8 cellular contexts compared by ENCODE assay signal in the genomic region with DNA sequence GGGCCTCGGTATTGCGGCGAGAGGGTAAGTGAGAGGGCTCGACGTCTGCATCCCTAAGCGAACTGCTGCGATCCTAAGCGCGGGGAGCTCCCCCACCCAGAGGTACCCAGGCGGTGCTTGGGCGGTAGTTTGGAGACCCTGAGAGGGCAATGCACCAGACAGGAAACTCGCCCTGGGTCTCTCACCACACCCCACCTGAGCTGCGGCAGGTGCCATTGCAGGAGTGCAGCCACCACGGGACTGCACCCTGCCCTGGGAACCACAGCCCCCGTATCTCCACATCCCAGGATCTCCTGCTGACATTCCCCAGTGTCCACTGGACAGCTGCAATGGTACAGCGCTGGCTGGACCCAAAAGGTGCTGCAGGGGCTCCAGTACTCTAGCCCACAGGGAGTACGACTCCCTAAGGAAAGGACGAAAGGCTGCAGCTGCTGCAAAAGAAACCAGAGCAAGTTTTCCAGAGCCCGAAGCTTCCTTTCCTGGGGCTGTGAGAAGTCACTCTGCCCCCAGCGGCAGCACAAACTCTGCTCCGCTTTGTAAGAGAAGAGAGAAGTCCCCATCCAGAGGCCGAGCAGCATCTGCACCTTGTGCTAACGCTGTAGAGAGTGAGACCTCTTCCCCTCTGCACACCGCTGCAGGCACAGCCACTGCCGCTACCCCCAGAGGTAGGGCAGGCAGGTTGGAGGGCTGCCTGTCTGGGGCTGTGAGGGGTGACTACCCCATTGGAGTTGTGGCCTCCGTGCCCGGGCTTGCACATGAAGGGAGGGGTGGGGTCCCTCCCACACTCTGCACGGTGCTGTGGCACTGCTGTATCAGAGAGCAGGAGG. TPM values are rescaled to one million over a fixed set of nuclear protein-coding genes. Genes with fewer than 3 reads are reported as not detected.
DNase-seq lines count a peak whose midpoint lies in the region; ATAC-seq and TF ChIP-seq lines count a peak whose summit lies in the region.

No MANE protein-coding gene starts in this region.

- H3K27me3 Mint-ChIP-seq in CD14-positive monocyte (ENCODE audit: low read depth in 3 of 3): peaks cover 8 to 23% (median 13%) of the 10 kb centered on the region in 3 donors
- peaks cover 63% of the 10 kb centered on the region for H3K27me3 Mint-ChIP-seq in activated naive CD8-positive, alpha-beta T cell treated with anti-CD3 and anti-CD28 coated beads, Interleukin-2, amount 10 ng/mL, durations not matched to agents 7 days and 5 days

- H2AFZ ChIP-seq in OCI-LY3 (ENCODE audit: low read depth, low read length): peak overlapping the region; percentile 87
- H2AFZ ChIP-seq in osteoblast (ENCODE audit: low read length): peak overlapping the region; percentile 97

- H3K4me2 ChIP-seq in OCI-LY3 (ENCODE audit: low read length) (peak overlapping the region; percentile 72), osteoblast (ENCODE audit: insufficient read depth, low read length) (peak overlapping the region; percentile 98)

- H3K4me3 ChIP-seq in OCI-LY3 (ENCODE audit: low read length) (peak overlapping the region; percentile 74), heart right ventricle (peak overlapping the region in 9 of 10 donors; percentile 34 to 60 (median 54)), osteoblast (ENCODE audit: insufficient read depth, low read length) (peak overlapping the region; percentile 76)

- H3K27ac ChIP-seq in OCI-LY3 (ENCODE audit: low read length) (no peak overlapping the region), heart right ventricle (no peak overlapping the region), osteoblast (ENCODE audit: low read depth, low read length) (no peak overlapping the region)

- POLR2A ChIA-PET in activated naive CD8-positive, alpha-beta T cell treated with anti-CD3 and anti-CD28 coated beads, Interleukin-2, amount 10 ng/mL, durations not matched to agents 7 days and 5 days (lab: Charles Lee): interaction anchor here (0.6 to 3.1 kb wide), 3 partner anchors 31 to 184 kb away, joined by 3 to 10 read pairs (median 4); partner anchors contain the start of gene MON2

- peak overlapping the region; percentile 87 to 95 for H3K4me3 Mint-ChIP-seq in CD14-positive monocyte
- H3K4me3 Mint-ChIP-seq in activated naive CD8-positive, alpha-beta T cell treated with anti-CD3 and anti-CD28 coated beads, Interleukin-2, amount 10 ng/mL, durations not matched to agents 7 days and 5 days: peak overlapping the region; percentile 85

- 0 out of 2 replicates have a peak overlapping the region, but pooled peaks have one; percentile 15 for H3K9ac ChIP-seq in OCI-LY3 (ENCODE audit: low read length)

- DNase-seq in CD14-positive monocyte (ENCODE audit: low spot score) (peak; percentile 60), GM19238 (ENCODE audit: insufficient read length, low spot score) (peak; percentile 23), heart right ventricle (peak; percentile 16 to 29), osteoblast (ENCODE audit: insufficient read length, low spot score, missing footprints) (peak; percentile 90), SHP77 (lab: John Stamatoyannopoulos, UW) (no peak)
- peak; percentile 54 for DNase-seq in activated naive CD8-positive, alpha-beta T cell treated with anti-CD3 and anti-CD28 coated beads, Interleukin-2, amount 10 ng/mL, durations not matched to agents 7 days and 5 days

- TF ChIP-seq CTCF in CD14-positive monocyte (IDR thresholded peaks at IDR 0.05) (peak; percentile 56), OCI-LY3 (IDR thresholded peaks at IDR 0.05; ENCODE audit: low read depth, low read length) (peak; percentile 25; the same call in 1 of the 2 replicates), heart right ventricle (IDR thresholded peaks at IDR 0.05) (peak in 7 of 9 donors; percentile 19 to 64 (median 55)), osteoblast (IDR thresholded peaks at IDR 0.05; ENCODE audit: extremely low read depth, low read depth, low read length) (peak; percentile 63)

- H3K36me3 Mint-ChIP-seq in CD14-positive monocyte: no peaks in the 10 kb centered on the region
- no peaks in the 10 kb centered on the region for H3K36me3 Mint-ChIP-seq in activated naive CD8-positive, alpha-beta T cell treated with anti-CD3 and anti-CD28 coated beads, Interleukin-2, amount 10 ng/mL, durations not matched to agents 7 days and 5 days

- H3K27me3 ChIP-seq in OCI-LY3 (ENCODE audit: low read depth, low read length) (peaks cover 5% of the 10 kb centered on the region; the same call in 1 of the 2 replicates), heart right ventricle (peaks cover 0 to 42% (median 34%) of the 10 kb centered on the region in 7 donors), osteoblast (ENCODE audit: insufficient read depth, low read length) (peaks cover 14% of the 10 kb centered on the region)

- WGBS in heart right ventricle, 2 donors: 1 to 2% methylated on average over 28 of the region's 28 CpGs

- intact Hi-C loops in CD14-positive monocyte (cut with micrococcal nuclease) (loop anchor here in 1 of 2 donors (10.0 kb wide), 1 partner anchor 369 kb away; no protein-coding TSS in a partner anchor), heart right ventricle (cut with DNase I) (loop anchor here (5.0 to 10.0 kb wide), 7 partner anchors 139 to 632 kb away; no protein-coding TSS in a partner anchor)

- ATAC-seq in HG03432 (IDR thresholded peaks at IDR 0.05; ENCODE audit: unreplicated experiment): peak; percentile 90
- ATAC-seq in activated naive CD8-positive, alpha-beta T cell treated with anti-CD3 and anti-CD28 coated beads, Interleukin-2, amount 10 ng/mL, durations not matched to agents 7 days and 5 days (ENCODE audit: low read depth): peak; percentile 89
- peak; percentile 46 to 85 (median 81) for ATAC-seq in heart right ventricle

- H3K9me3 ChIP-seq in OCI-LY3 (ENCODE audit: insufficient read depth, low read length): no peaks in the 10 kb centered on the region
- peaks cover 0 to 3% (median 0%) of the 10 kb centered on the region in 11 donors for H3K9me3 ChIP-seq in heart right ventricle
- no peaks in the 10 kb centered on the region for H3K9me3 ChIP-seq in osteoblast (ENCODE audit: low read depth, low read length)

- peaks cover 0 to 4% (median 0%) of the 10 kb centered on the region in 7 donors for H3K9me3 Mint-ChIP-seq in CD14-positive monocyte
- no peaks in the 10 kb centered on the region for H3K9me3 Mint-ChIP-seq in activated naive CD8-positive, alpha-beta T cell treated with anti-CD3 and anti-CD28 coated beads, Interleukin-2, amount 10 ng/mL, durations not matched to agents 7 days and 5 days

- H3K79me2 ChIP-seq in OCI-LY3 (ENCODE audit: low read length): no peaks in the 10 kb centered on the region
- no peaks in the 10 kb centered on the region for H3K79me2 ChIP-seq in osteoblast (ENCODE audit: insufficient read depth, low read length)

- H3K4me1 Mint-ChIP-seq in CD14-positive monocyte: peaks cover 18% of the 10 kb centered on the region
- peaks cover 22% of the 10 kb centered on the region for H3K4me1 Mint-ChIP-seq in activated naive CD8-positive, alpha-beta T cell treated with anti-CD3 and anti-CD28 coated beads, Interleukin-2, amount 10 ng/mL, durations not matched to agents 7 days and 5 days

- H3K36me3 ChIP-seq in OCI-LY3 (replicated peaks; ENCODE audit: low read depth, low read length): no peaks in the 10 kb centered on the region
- no peaks in the 10 kb centered on the region for H3K36me3 ChIP-seq in heart right ventricle
- H3K36me3 ChIP-seq in osteoblast (ENCODE audit: insufficient read depth, low read length): no peaks in the 10 kb centered on the region

- H4K20me1 ChIP-seq in OCI-LY3 (ENCODE audit: insufficient read depth, low read length): no peaks in the 10 kb centered on the region
- no peaks in the 10 kb centered on the region for H4K20me1 ChIP-seq in osteoblast (ENCODE audit: insufficient read depth, low read length)

- peak overlapping the region in 2 of 7 donors; percentile 5 to 33 for H3K27ac Mint-ChIP-seq in CD14-positive monocyte
- H3K27ac Mint-ChIP-seq in activated naive CD8-positive, alpha-beta T cell treated with anti-CD3 and anti-CD28 coated beads, Interleukin-2, amount 10 ng/mL, durations not matched to agents 7 days and 5 days: peak overlapping the region; percentile 32

- H3K4me1 ChIP-seq in OCI-LY3 (ENCODE audit: low read length): 0 out of 2 replicates have a peak, but pooled peaks cover 3% of the 10 kb centered on the region
- H3K4me1 ChIP-seq in heart right ventricle: peaks cover 0 to 18% (median 13%) of the 10 kb centered on the region in 9 donors
- H3K4me1 ChIP-seq in osteoblast (ENCODE audit: insufficient read depth, low read length): peaks cover 8% of the 10 kb centered on the region

RNA-seq across cellular contexts. Expression of gene MON2, which starts 31.1 kb away (rescaled TPM):
- polyA plus RNA-seq in CD14-positive monocyte (1 to 10 TPM; 6.8 to 9.6 TPM), heart right ventricle (10 to 100 TPM in 1 of 2 donors, 1 to 10 TPM in 1; 5.0 to 14.8 TPM)
- 10 to 100 TPM; 50.3 to 57.8 TPM for total RNA-seq in activated naive CD8-positive, alpha-beta T cell treated with anti-CD3 and anti-CD28 coated beads, Interleukin-2, amount 10 ng/mL, durations not matched to agents 7 days and 5 days
- total RNA-seq in heart right ventricle (10 to 100 TPM; 13.5 to 25.3 (median 19.0) TPM), osteoblast (63.0 and 69.8 TPM in 2 replicates)

Comparison
In these comparisons a context has a peak if more than half of its experiments do, and no peak if none do; other contexts are left out.
1. DNase-seq: peak in CD14-positive monocyte (single experiment), GM19238 (single experiment), activated naive CD8-positive, alpha-beta T cell treated with anti-CD3 and anti-CD28 coated beads, Interleukin-2, amount 10 ng/mL, durations not matched to agents 7 days and 5 days (single experiment), heart right ventricle (2 of 2) and osteoblast (single experiment); none in SHP77 (0 of 2).
2. Peak in every context shown above with its lines, with median percentiles within 50 percentile points of each other: CTCF ChIP-seq, ATAC-seq and H3K4me3 ChIP-seq.